ENCODE assay signal across 14 cellular contexts in the genomic region with DNA sequence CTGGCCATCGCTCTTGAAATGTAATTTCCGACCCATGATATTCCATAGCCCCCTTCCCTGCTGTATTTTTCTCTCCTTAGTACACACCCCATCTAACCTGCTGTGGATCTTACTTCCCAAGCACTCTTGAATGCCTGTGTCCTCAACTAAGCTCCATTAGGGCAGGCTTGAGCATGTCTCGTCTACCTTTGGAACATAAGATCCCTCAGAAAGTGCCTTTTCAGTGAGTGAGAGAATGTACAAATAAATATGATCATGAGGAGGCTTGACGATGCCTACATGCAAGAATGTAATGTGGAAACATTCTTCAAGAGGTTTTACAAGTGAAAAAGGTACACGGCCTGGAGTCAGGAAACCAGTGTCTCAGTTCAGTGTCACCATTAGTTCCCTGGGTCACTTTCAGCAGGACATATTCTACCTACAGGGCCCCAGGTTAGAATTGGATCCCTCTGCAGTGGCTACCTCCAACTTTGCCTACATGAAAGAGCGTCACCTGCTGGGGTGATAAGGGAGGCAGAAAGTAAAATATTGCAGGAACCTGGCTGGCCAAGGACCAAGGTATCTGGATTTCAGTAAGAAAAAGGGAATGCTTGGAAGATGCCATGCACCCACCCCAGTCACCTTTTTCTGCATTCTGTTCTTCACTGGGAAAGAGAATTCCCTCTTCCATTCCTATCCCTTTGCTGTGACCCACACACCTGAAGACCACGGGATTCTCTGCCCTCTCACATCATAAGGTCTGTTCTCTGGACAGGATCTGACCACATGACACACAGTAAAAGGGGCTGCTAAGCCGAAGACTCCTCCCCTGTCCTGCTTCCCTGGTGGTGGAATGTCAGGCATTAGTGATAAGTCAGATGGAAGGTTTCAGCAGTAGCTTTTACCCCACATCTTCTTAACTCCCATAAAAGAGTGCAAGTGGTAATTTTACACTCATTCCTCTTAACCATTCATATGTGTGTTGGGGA. TPM values are rescaled to one million over a fixed set of nuclear protein-coding genes. Genes with fewer than 3 reads are reported as not detected.
DNase-seq lines count a peak whose midpoint lies in the region; ATAC-seq, FAIRE-seq and TF ChIP-seq lines count a peak whose summit lies in the region.
"Had no signal": no experiment of that assay in that cellular context is flagged by ENCODE, and none has a peak within 500 bp of the region (broad histone marks: within the 10 kb centered on the region; RNA-seq: fewer than 3 reads in every experiment).

No MANE protein-coding gene starts in this region.

- DNase-seq in AG04449 (ENCODE audit: low read depth, low spot score) (no peak), GM20000 (ENCODE audit: low spot score) (no peak), WERI-Rb-1 (peak; percentile 22), kidney (no peak), ovary (no peak), caudate nucleus (lab: John Stamatoyannopoulos, UW) (no peak)
- DNase-seq: CD4-positive, alpha-beta memory T cell; GM23248; sigmoid colon had no signal

- ATAC-seq in GM19455 (IDR thresholded peaks at IDR 0.05; ENCODE audit: unreplicated experiment): no peak
- ATAC-seq in GM19397 (IDR thresholded peaks at IDR 0.05; ENCODE audit: unreplicated experiment): no peak

- FAIRE-seq in kidney (lab: Jason Lieb, UNC): no peak

- H3K4me3 ChIP-seq in AG04449 (ENCODE audit: low read depth, low read length) (no peak overlapping the region), WERI-Rb-1 (ENCODE audit: low read depth, low read length) (no peak overlapping the region), kidney (ENCODE audit: low read length in 2 of 2) (no peak overlapping the region), ovary (no peak overlapping the region)
- H3K4me3 ChIP-seq: esophagus muscularis mucosa, GM23248, sigmoid colon had no signal

- intact Hi-C loops in kidney (cut with DNase I) (no loop called here), ovary (cut with DNase I) (no loop called here)

- no peak for TF ChIP-seq POLR2A in ovary (IDR thresholded peaks at IDR 0.05)

- H3K27ac ChIP-seq in WERI-Rb-1: no peak overlapping the region
- no peak overlapping the region for H3K27ac ChIP-seq in kidney (ENCODE audit: low read depth in 2 of 2, low read length in 2 of 2)
- no peak overlapping the region for H3K27ac ChIP-seq in ovary
- no peak overlapping the region for H3K27ac ChIP-seq in caudate nucleus (ENCODE audit: low read depth, low read length)
- H3K27ac ChIP-seq: esophagus muscularis mucosa, GM23248, sigmoid colon had no signal

- TF ChIP-seq CTCF in AG04449 (IDR thresholded peaks at IDR 0.05; ENCODE audit: insufficient read depth, low read length, missing control alignments): peak; percentile 23
- TF ChIP-seq CTCF in GM20000 (IDR thresholded peaks at IDR 0.05; ENCODE audit: extremely low read depth, missing control alignments): peak; percentile 16
- TF ChIP-seq CTCF in WERI-Rb-1 (IDR thresholded peaks at IDR 0.05; ENCODE audit: low read depth, low read length): peak; percentile 51
- peak; percentile 39 for TF ChIP-seq CTCF in kidney (IDR thresholded peaks at IDR 0.05; ENCODE audit: borderline replicate concordance, extremely low read depth, insufficient read depth)
- no peak for TF ChIP-seq CTCF in ovary (IDR thresholded peaks at IDR 0.05)

- H3K36me3 ChIP-seq in WERI-Rb-1 (no peaks in the 10 kb centered on the region), kidney (ENCODE audit: control insufficient read depth in 1 of 2, insufficient read depth in 2 of 2, low read length in 2 of 2) (no peaks in the 10 kb centered on the region), ovary (no peaks in the 10 kb centered on the region)
- H3K36me3 ChIP-seq: esophagus muscularis mucosa, sigmoid colon had no signal

- POLR2A ChIA-PET in AG04449 (lab: Yijun Ruan, JAX): no interaction called here

- no peak overlapping the region for H3K9ac ChIP-seq in kidney (ENCODE audit: low read length in 2 of 2)
- H3K9ac ChIP-seq: GM23248 had no signal

- TF ChIP-seq EP300 in ovary (IDR thresholded peaks at IDR 0.05): no peak

- H3K4me1 ChIP-seq in kidney (ENCODE audit: control insufficient read depth in 1 of 2, insufficient read depth in 1 of 2, low read depth in 1 of 2, low read length in 2 of 2) (no peaks in the 10 kb centered on the region), ovary (ENCODE audit: insufficient read depth) (no peaks in the 10 kb centered on the region)
- H3K4me1 ChIP-seq: esophagus muscularis mucosa, sigmoid colon had no signal

- no peaks in the 10 kb centered on the region for H3K9me3 ChIP-seq in WERI-Rb-1 (ENCODE audit: severe bottlenecking)
- H3K9me3 ChIP-seq in kidney (ENCODE audit: control insufficient read depth in 1 of 2, low read length in 2 of 2): no peaks in the 10 kb centered on the region
- no peaks in the 10 kb centered on the region for H3K9me3 ChIP-seq in ovary

- CTCF ChIA-PET in AG04449 (lab: Yijun Ruan, JAX): interaction anchor here (0.9 to 4.7 kb wide), 11 partner anchors 9 to 281 kb away, joined by 3 to 35 read pairs (median 3); no protein-coding TSS in a partner anchor

- 60 to 66% (median 65%) methylated on average over 8 of the region's 8 CpGs for WGBS in ovary, 3 donors

- H3K27me3 ChIP-seq in WERI-Rb-1 (ENCODE audit: insufficient read depth, low read depth, severe bottlenecking) (peaks cover 62% of the 10 kb centered on the region), ovary (no peaks in the 10 kb centered on the region)
- H3K27me3 ChIP-seq: esophagus muscularis mucosa, sigmoid colon had no signal

RNA-seq across cellular contexts. Expression of gene SERPINA1, which starts 24.6 kb away (rescaled TPM):
- total RNA-seq in kidney (1,861 TPM), ovary (10 to 100 TPM in 3 of 7 donors, 1 to 10 TPM in 4; 1.2 to 23.9 (median 9.9) TPM)
- polyA plus RNA-seq in kidney (ENCODE audit: insufficient read depth, low read depth, low replicate concordance) (2,184 TPM), ovary (10 to 100 TPM in 1 of 2 donors, 1 to 10 TPM in 1; 1.9 to 25.7 TPM)
- polyA plus RNA-seq: CD4-positive, alpha-beta memory T cell had no signal

RNA-seq across cellular contexts. Expression of gene SERPINA11, which starts 39.6 kb away (rescaled TPM):
- total RNA-seq in kidney (not detected), ovary (not detected)
- polyA plus RNA-seq in kidney (ENCODE audit: insufficient read depth, low read depth, low replicate concordance) (not detected), ovary (not detected)
- total RNA-seq: CD4-positive, alpha-beta memory T cell; esophagus muscularis mucosa; GM23248; mesothelial cell of epicardium; sigmoid colon had no signal
- polyA plus RNA-seq: adipose tissue; CD4-positive, alpha-beta memory T cell; GM23248 had no signal

RNA-seq across cellular contexts. Expression of gene SERPINA2, which starts 46.5 kb away (rescaled TPM):
- total RNA-seq in kidney (not detected), ovary (not detected)
- polyA plus RNA-seq in kidney (ENCODE audit: insufficient read depth, low read depth, low replicate concordance) (not detected), ovary (not detected)
- total RNA-seq: CD4-positive, alpha-beta memory T cell; esophagus muscularis mucosa; GM23248; mesothelial cell of epicardium; sigmoid colon had no signal
- polyA plus RNA-seq: adipose tissue; CD4-positive, alpha-beta memory T cell; GM23248; sigmoid colon had no signal

Comparison
In these comparisons a context has a peak if more than half of its experiments do, and no peak if none do; other contexts are left out.
1. CTCF ChIP-seq: peak in AG04449 (single experiment), GM20000 (single experiment), WERI-Rb-1 (single experiment) and kidney (single experiment); none in ovary (0 of 3).
2. RNA of gene SERPINA1, which starts 24.6 kb away (total RNA-seq): 1,861 TPM in kidney (single experiment); 1.2 to 23.9 TPM in ovary; every median in the first group is over 10 times any median in the second.